14 cellular contexts compared by ENCODE assay signal in genomic region chr10:127492607-127493250, GRCh38. TPM values are rescaled to one million over a fixed set of nuclear protein-coding genes. Genes with fewer than 3 reads are reported as not detected.
DNase-seq lines count a peak whose midpoint lies in the region; ATAC-seq and TF ChIP-seq lines count a peak whose summit lies in the region.
"Had no signal": no experiment of that assay in that cellular context is flagged by ENCODE, and none has a peak within 500 bp of the region (broad histone marks: within the 10 kb centered on the region; RNA-seq: fewer than 3 reads in every experiment).

No MANE protein-coding gene starts in this region.

- BruUV-seq in OCI-LY7 (replicated peaks; lab: Mats Ljungman, UMichigan) (no TSS peak), PC-9 (replicated peaks; lab: Mats Ljungman, UMichigan) (no TSS peak)

- H3K27me3 ChIP-seq in PC-9 (ENCODE audit: insufficient read depth, low read depth): peaks cover 73% of the 10 kb centered on the region
- H3K27me3 ChIP-seq: foreskin keratinocyte, thyroid gland had no signal

- CTCF ChIA-PET in HEK293 (lab: Yijun Ruan, JAX) (interaction anchor here (0.6 kb wide), 2 partner anchors 53 to 111 kb away, joined by 3 to 4 read pairs; no protein-coding TSS in a partner anchor), OCI-LY7 (lab: Charles Lee; ENCODE audit: unreplicated experiment) (no interaction called here), PC-9 (lab: Charles Lee) (no interaction called here)

- peaks cover 3% of the 10 kb centered on the region for H3K27me3 Mint-ChIP-seq in endothelial cell (ENCODE audit: unreplicated experiment)
- H3K27me3 Mint-ChIP-seq: dendritic cell treated with granulocyte-macrophage colony-stimulating factor and Interleukin-4, amounts not matched to agents 40 ng/mL and 50 ng/mL, for 4 days had no signal

- peak; percentile 38 for ATAC-seq in stimulated activated effector memory CD8-positive, alpha-beta T cell treated with anti-CD3 and anti-CD28 coated beads, Interleukin-12 subunit alpha, Interleukin-12 subunit beta, amount 100 ng/mL, for 72 hours
- ATAC-seq: foreskin keratinocyte; naive thymus-derived CD8-positive, alpha-beta T cell had no signal

- H3K79me2 ChIP-seq in OCI-LY7 (ENCODE audit: insufficient read depth, low read depth, low read length): no peaks in the 10 kb centered on the region
- no peaks in the 10 kb centered on the region for H3K79me2 ChIP-seq in PC-9 (ENCODE audit: low read depth)

- H2AFZ ChIP-seq in OCI-LY7 (ENCODE audit: low read length) (no peak overlapping the region), PC-9 (no peak overlapping the region)

- POLR2A ChIA-PET in HEK293 (lab: Yijun Ruan, JAX): no interaction called here
- POLR2A ChIA-PET in OCI-LY7 (lab: Charles Lee): no interaction called here
- POLR2A ChIA-PET in PC-9 (lab: Charles Lee; ENCODE audit: unreplicated experiment): no interaction called here

- H3K4me3 ChIP-seq in HEK293 (ENCODE audit: low read depth, low read length) (no peak overlapping the region), OCI-LY7 (ENCODE audit: low read depth, low read length, poor library complexity, severe bottlenecking) (no peak overlapping the region), PC-9 (no peak overlapping the region)
- H3K4me3 ChIP-seq: thyroid gland had no signal

- no peak overlapping the region for H3K4me3 Mint-ChIP-seq in endothelial cell (ENCODE audit: unreplicated experiment)
- no peak overlapping the region for H3K4me3 Mint-ChIP-seq in stimulated activated effector memory CD8-positive, alpha-beta T cell treated with anti-CD3 and anti-CD28 coated beads, Interleukin-12 subunit alpha, Interleukin-12 subunit beta, amount 100 ng/mL, for 72 hours
- H3K4me3 Mint-ChIP-seq: dendritic cell treated with granulocyte-macrophage colony-stimulating factor and Interleukin-4, amounts not matched to agents 40 ng/mL and 50 ng/mL, for 4 days; naive thymus-derived CD8-positive, alpha-beta T cell had no signal

- no peaks in the 10 kb centered on the region for H3K4me1 Mint-ChIP-seq in endothelial cell (ENCODE audit: unreplicated experiment)
- H3K4me1 Mint-ChIP-seq in stimulated activated effector memory CD8-positive, alpha-beta T cell treated with anti-CD3 and anti-CD28 coated beads, Interleukin-12 subunit alpha, Interleukin-12 subunit beta, amount 100 ng/mL, for 72 hours: no peaks in the 10 kb centered on the region
- H3K4me1 Mint-ChIP-seq: naive thymus-derived CD8-positive, alpha-beta T cell had no signal

- H3K9me3 Mint-ChIP-seq in endothelial cell (ENCODE audit: unreplicated experiment): no peaks in the 10 kb centered on the region
- H3K9me3 Mint-ChIP-seq in stimulated activated effector memory CD8-positive, alpha-beta T cell treated with anti-CD3 and anti-CD28 coated beads, Interleukin-12 subunit alpha, Interleukin-12 subunit beta, amount 100 ng/mL, for 72 hours: peaks cover 5% of the 10 kb centered on the region
- H3K9me3 Mint-ChIP-seq: dendritic cell treated with granulocyte-macrophage colony-stimulating factor and Interleukin-4, amounts not matched to agents 40 ng/mL and 50 ng/mL, for 4 days had no signal

- H3K4me2 ChIP-seq in OCI-LY7 (ENCODE audit: low read length): no peak overlapping the region
- no peak overlapping the region for H3K4me2 ChIP-seq in PC-9

- H4K20me1 ChIP-seq in OCI-LY7 (ENCODE audit: insufficient read depth, low read length): no peaks in the 10 kb centered on the region
- no peaks in the 10 kb centered on the region for H4K20me1 ChIP-seq in PC-9 (ENCODE audit: insufficient read depth)

- H3K27ac ChIP-seq in HEK293 (ENCODE audit: extremely low read depth, low read depth, low read length) (no peak overlapping the region), OCI-LY7 (ENCODE audit: low read depth, low read length, poor library complexity, severe bottlenecking) (no peak overlapping the region), PC-9 (no peak overlapping the region)
- H3K27ac ChIP-seq: foreskin keratinocyte, thyroid gland had no signal

- DNase-seq in OCI-LY7 (ENCODE audit: low spot score) (no peak), endothelial cell (ENCODE audit: low spot score) (peak; percentile 25), NCI-H774 (lab: John Stamatoyannopoulos, UW) (no peak), nucleus accumbens (lab: John Stamatoyannopoulos, UW) (no peak), PC-9 (no peak)
- DNase-seq in stimulated activated effector memory CD8-positive, alpha-beta T cell treated with anti-CD3 and anti-CD28 coated beads, Interleukin-12 subunit alpha, Interleukin-12 subunit beta, amount 100 ng/mL, for 72 hours (ENCODE audit: low spot score in 2 of 2): no peak
- DNase-seq: DND-41; foreskin keratinocyte; Kasumi-1; kidney glomerular epithelial cell; naive thymus-derived CD8-positive, alpha-beta T cell; thyroid gland had no signal

- H3K36me3 ChIP-seq in HEK293 (ENCODE audit: control insufficient read depth in 2 of 2, insufficient read depth in 1 of 2, low read length in 2 of 2) (no peaks in the 10 kb centered on the region), OCI-LY7 (ENCODE audit: insufficient read depth, low read length) (no peaks in the 10 kb centered on the region), PC-9 (ENCODE audit: low read depth) (no peaks in the 10 kb centered on the region)
- H3K36me3 ChIP-seq: thyroid gland had no signal

- H3K27ac Mint-ChIP-seq in endothelial cell (ENCODE audit: unreplicated experiment): no peak overlapping the region
- H3K27ac Mint-ChIP-seq in stimulated activated effector memory CD8-positive, alpha-beta T cell treated with anti-CD3 and anti-CD28 coated beads, Interleukin-12 subunit alpha, Interleukin-12 subunit beta, amount 100 ng/mL, for 72 hours: no peak overlapping the region
- H3K27ac Mint-ChIP-seq: dendritic cell treated with granulocyte-macrophage colony-stimulating factor and Interleukin-4, amounts not matched to agents 40 ng/mL and 50 ng/mL, for 4 days had no signal

- H3K4me1 ChIP-seq in HEK293 (ENCODE audit: control insufficient read depth, insufficient read depth, low read length): no peaks in the 10 kb centered on the region
- no peaks in the 10 kb centered on the region for H3K4me1 ChIP-seq in OCI-LY7 (ENCODE audit: insufficient read depth, low read length, poor library complexity, severe bottlenecking)
- H3K4me1 ChIP-seq in PC-9 (replicated peaks; ENCODE audit: insufficient read depth): no peaks in the 10 kb centered on the region
- H3K4me1 ChIP-seq: foreskin keratinocyte, thyroid gland had no signal

- peak; percentile 20; the same call in 1 of the 2 replicates for TF ChIP-seq CTCF in HEK293 (tag by site-specific recombination; IDR thresholded peaks at IDR 0.05)
- peak; percentile 34; the same call in 1 of the 2 replicates for TF ChIP-seq CTCF in OCI-LY7 (conservative IDR thresholded peaks at IDR 0.05; ENCODE audit: low read length)
- TF ChIP-seq CTCF in endothelial cell (IDR thresholded peaks at IDR 0.05; ENCODE audit: unreplicated experiment): no peak
- TF ChIP-seq CTCF in PC-9 (conservative IDR thresholded peaks at IDR 0.05): no peak; the same call in 1 of the 2 replicates

- H3F3A ChIP-seq in PC-9 (ENCODE audit: insufficient read depth, low read depth): no peaks in the 10 kb centered on the region

- intact Hi-C loops in OCI-LY7 (cut with micrococcal nuclease; ENCODE audit: unreplicated experiment): no loop called here
- intact Hi-C loops in PC-9 (cut with micrococcal nuclease; ENCODE audit: unreplicated experiment): no loop called here

- H3K9me2 ChIP-seq in OCI-LY7 (ENCODE audit: insufficient read depth, low read length) (no peaks in the 10 kb centered on the region), PC-9 (ENCODE audit: insufficient read depth) (no peaks in the 10 kb centered on the region)

- no peaks in the 10 kb centered on the region for H3K36me3 Mint-ChIP-seq in endothelial cell (ENCODE audit: low read depth, unreplicated experiment)
- no peaks in the 10 kb centered on the region for H3K36me3 Mint-ChIP-seq in stimulated activated effector memory CD8-positive, alpha-beta T cell treated with anti-CD3 and anti-CD28 coated beads, Interleukin-12 subunit alpha, Interleukin-12 subunit beta, amount 100 ng/mL, for 72 hours
- H3K36me3 Mint-ChIP-seq: naive thymus-derived CD8-positive, alpha-beta T cell had no signal

- no peaks in the 10 kb centered on the region for H3K9me3 ChIP-seq in HEK293 (ENCODE audit: control insufficient read depth, insufficient read depth, low read depth, low read length)
- H3K9me3 ChIP-seq in OCI-LY7 (ENCODE audit: low read length): no peaks in the 10 kb centered on the region
- H3K9me3 ChIP-seq in PC-9 (ENCODE audit: insufficient read depth, low read depth): no peaks in the 10 kb centered on the region
- H3K9me3 ChIP-seq: thyroid gland had no signal

TF ChIP-seq in HEK293, 187 proteins besides CTCF, POLR2A, EP300 and RAD21 (continues in another document):
- TF ChIP-seq ZNF510 (tag by site-specific recombination; IDR thresholded peaks at IDR 0.05; ENCODE audit: insufficient replicate concordance) (no peak), ZNF354C (tag by site-specific recombination; IDR thresholded peaks at IDR 0.05; ENCODE audit: borderline replicate concordance, low read depth) (no peak), ZNF548 (tag by site-specific recombination; IDR thresholded peaks at IDR 0.05) (no peak), ZBTB1 (tag by site-specific recombination; IDR thresholded peaks at IDR 0.05) (no peak), ZNF138 (tag by site-specific recombination; IDR thresholded peaks at IDR 0.05; ENCODE audit: borderline replicate concordance) (no peak), ZNF221 (tag by site-specific recombination; IDR thresholded peaks at IDR 0.05; ENCODE audit: borderline replicate concordance) (no peak), ZSCAN30 (tag by site-specific recombination; IDR thresholded peaks at IDR 0.05) (no peak), HOXC10 (CRISPR knock-in tag; IDR thresholded peaks at IDR 0.05) (no peak), GFI1B (tag by site-specific recombination; IDR thresholded peaks at IDR 0.05) (no peak)

RNA-seq across cellular contexts. Expression of gene NPS, which starts 56.4 kb away (rescaled TPM):
- not detected in 2 replicates for total RNA-seq in OCI-LY7 (2014; rRNA removed; shearing (Covaris generic))
- not detected in 2 replicates for total RNA-seq in OCI-LY7 (2022)
- not detected for total RNA-seq in endothelial cell (ENCODE audit: unreplicated experiment)
- not detected in 2 replicates for total RNA-seq in PC-9 (2021)
- total RNA-seq: foreskin keratinocyte; naive thymus-derived CD8-positive, alpha-beta T cell; thyroid gland had no signal

Comparison
In these comparisons a context has a peak if more than half of its experiments do, and no peak if none do; other contexts are left out.
1. CTCF ChIP-seq: peak in HEK293 (single experiment) and OCI-LY7 (single experiment); none in endothelial cell (single experiment) and PC-9 (single experiment).